Comparison of ENCODE assay signal across 1 cellular context in genomic region chr2:16650287-16651249, GRCh38.
TF ChIP-seq lines count a peak whose summit lies in the region.

No MANE protein-coding gene starts in this region.

TF ChIP-seq in SK-N-SH, 30 proteins besides CTCF, POLR2A, EP300 and RAD21 (continued from another document):
- no peak for TF ChIP-seq PBX3 (IDR thresholded peaks at IDR 0.05)
- no peak for TF ChIP-seq YY1 (IDR thresholded peaks at IDR 0.05; ENCODE audit: low read depth)
- no peak for TF ChIP-seq TAF1 (IDR thresholded peaks at IDR 0.05; ENCODE audit: borderline replicate concordance, low read depth, low read length)
- no peak for TF ChIP-seq ZBTB33 (IDR thresholded peaks at IDR 0.05; ENCODE audit: borderline replicate concordance, low read depth)
